23 cellular contexts compared by ENCODE assay signal in genomic region chr2:48841126-48841525, GRCh38.
"Had no signal": no experiment of that assay in that cellular context is flagged by ENCODE, and none has a peak within 500 bp of the region (broad histone marks: within the 10 kb centered on the region; RNA-seq: fewer than 3 reads in every experiment).

No MANE protein-coding gene starts in this region.

- DNase-seq: activated CD4-positive, alpha-beta T cell treated with anti-CD3 and anti-CD28 coated beads for 1 hour; activated CD4-positive, alpha-beta T cell treated with anti-CD3 and anti-CD28 coated beads, Interleukin-2, amount 50 U/mL, for 1 hour; activated CD8-positive, alpha-beta memory T cell treated with anti-CD3 and anti-CD28 coated beads, Interleukin-2, amount 10 ng/mL, durations not matched to agents 7 days and 5 days; activated CD8-positive, alpha-beta T cell treated with anti-CD3 and anti-CD28 coated beads, Interleukin-2, amount 10 ng/mL, durations not matched to agents 7 days and 5 days; activated naive CD8-positive, alpha-beta T cell treated with anti-CD3 and anti-CD28 coated beads, Interleukin-2, amount 50 U/mL, for 24 hours; activated T-cell treated with anti-CD3 and anti-CD28 coated beads, Interleukin-2, amount 50 U/mL, for 48 hours; amygdala; dermis blood vessel endothelial cell; effector CD4-positive, alpha-beta T cell; heart left ventricle; hypothalamus; kidney glomerular epithelial cell; left lung; lower lobe of right lung; right lobe of liver; stimulated activated CD4-positive, alpha-beta T cell treated with anti-CD3 and anti-CD28 coated beads, Interleukin-12 subunit alpha, Interleukin-12 subunit beta, amount 100 ng/mL, for 4 hours; stimulated activated CD4-positive, alpha-beta T cell treated with anti-CD3 and anti-CD28 coated beads, Interleukin-4, amount 100 ng/mL, for 1 hour; stimulated activated naive CD8-positive, alpha-beta T cell treated with anti-CD3 and anti-CD28 coated beads, Interleukin-15, Interleukin-2, amounts not matched to agents 100 U/mL and 50 U/mL, for 24 hours; T-helper 2 cell; uterus had no signal

- H3K4me1 ChIP-seq: heart left ventricle, lower lobe of right lung, right lobe of liver, uterus had no signal

- H3K4me3 ChIP-seq: heart left ventricle, left lung, lower lobe of right lung, right lobe of liver, thoracic aorta, uterus had no signal

- H3K36me3 ChIP-seq: heart left ventricle, left lung, lower lobe of right lung, neutrophil, right lobe of liver, thoracic aorta, uterus had no signal

- H3K27me3 ChIP-seq: heart left ventricle, left lung, neutrophil, right lobe of liver, uterus had no signal

- H3K27ac ChIP-seq: heart left ventricle, left lung, lower lobe of right lung, neutrophil, right lobe of liver, thoracic aorta, uterus had no signal

- ATAC-seq: activated CD8-positive, alpha-beta memory T cell treated with anti-CD3 and anti-CD28 coated beads, Interleukin-2, amount 10 ng/mL, durations not matched to agents 7 days and 5 days; activated CD8-positive, alpha-beta T cell treated with anti-CD3 and anti-CD28 coated beads, Interleukin-2, amount 10 ng/mL, durations not matched to agents 7 days and 5 days; activated naive CD8-positive, alpha-beta T cell treated with anti-CD3 and anti-CD28 coated beads, Interleukin-2, amount 50 U/mL, for 24 hours; heart left ventricle; left lung; lower lobe of right lung; right lobe of liver; stimulated activated naive CD8-positive, alpha-beta T cell treated with anti-CD3 and anti-CD28 coated beads, Interleukin-15, Interleukin-2, amounts not matched to agents 100 U/mL and 50 U/mL, for 24 hours; WTC11 had no signal

- H3K9me3 ChIP-seq: left lung, lower lobe of right lung, neutrophil, right lobe of liver, thoracic aorta, uterus had no signal
